In genomic region chr14:63387691-63388090, GRCh38 we compare ENCODE assay signal across 24 cellular contexts.
"Had no signal": no experiment of that assay in that cellular context is flagged by ENCODE, and none has a peak within 500 bp of the region (broad histone marks: within the 10 kb centered on the region; RNA-seq: fewer than 3 reads in every experiment).

No MANE protein-coding gene starts in this region.

- H3K4me1 ChIP-seq: adrenal gland, body of pancreas had no signal

- DNase-seq: activated B cell treated with CpG ODN at 0.5 μM for 24 hours; activated CD4-positive, alpha-beta T cell treated with anti-CD3 and anti-CD28 coated beads for 48 hours; activated CD4-positive, alpha-beta T cell treated with anti-CD3 and anti-CD28 coated beads, Interleukin-2, amount 50 U/mL, for 1 hour; activated CD4-positive, alpha-beta T cell treated with anti-CD3 and anti-CD28 coated beads, Interleukin-2, amount 50 U/mL, for 48 hours; activated CD8-positive, alpha-beta memory T cell treated with anti-CD3 and anti-CD28 coated beads for 24 hours; activated CD8-positive, alpha-beta T cell treated with anti-CD3 and anti-CD28 coated beads for 36 hours; activated effector memory CD4-positive, alpha-beta T cell treated with anti-CD3 and anti-CD28 coated beads, Interleukin-2, amount 50 U/mL, for 16 hours; activated naive CD4-positive, alpha-beta T cell treated with anti-CD3 and anti-CD28 coated beads for 36 hours; activated naive CD8-positive, alpha-beta T cell treated with anti-CD3 and anti-CD28 coated beads for 36 hours; activated naive CD8-positive, alpha-beta T cell treated with anti-CD3 and anti-CD28 coated beads, Interleukin-2, amount 50 U/mL, for 24 hours; activated T-cell treated with anti-CD3 and anti-CD28 coated beads, Interleukin-2, amount 50 U/mL, for 4 hours; adrenal gland; amygdala; aorta; body of pancreas; caudate nucleus; effector CD8-positive, alpha-beta T cell; glutamatergic neuron; T-helper 1 cell; T-helper 17 cell; T1000; WERI-Rb-1 had no signal

- H3K27ac ChIP-seq: adrenal gland, body of pancreas, WERI-Rb-1 had no signal

- H3K27me3 ChIP-seq: adrenal gland, body of pancreas had no signal

- ATAC-seq: activated CD4-positive, CD25-positive, alpha-beta regulatory T cell treated with anti-CD3 and anti-CD28 coated beads, Interleukin-2, amount 50 U/mL, for 24 hours; activated CD8-positive, alpha-beta T cell treated with anti-CD3 and anti-CD28 coated beads for 36 hours; activated naive CD8-positive, alpha-beta T cell treated with anti-CD3 and anti-CD28 coated beads, Interleukin-2, amount 50 U/mL, for 24 hours; activated T-cell treated with anti-CD3 and anti-CD28 coated beads, Interleukin-2, amount 50 U/mL, for 4 hours; body of pancreas; esophagus mucosa; T-helper 17 cell had no signal

- H3K9me3 ChIP-seq: adrenal gland, body of pancreas had no signal

- H3K4me3 ChIP-seq: adrenal gland, body of pancreas had no signal
